In genomic region chr19:6740589-6741348, GRCh38 we compare ENCODE assay signal across 8 cellular contexts. TPM values are rescaled to one million over a fixed set of nuclear protein-coding genes. Genes with fewer than 3 reads are reported as not detected.
DNase-seq lines count a peak whose midpoint lies in the region; ATAC-seq and TF ChIP-seq lines count a peak whose summit lies in the region.

No MANE protein-coding gene starts in this region.

- H3K27me3 ChIP-seq in SU-DHL-6 (ENCODE audit: low read length) (no peaks in the 10 kb centered on the region), vagina (no peaks in the 10 kb centered on the region)

- H3K36me3 Mint-ChIP-seq in effector memory CD8-positive, alpha-beta T cell (ENCODE audit: insufficient read depth): peaks cover 26% of the 10 kb centered on the region

- H3K9ac ChIP-seq in SU-DHL-6 (ENCODE audit: low read length): peak overlapping the region; percentile 70

- peak overlapping the region; percentile 87 to 97 for H3K4me3 Mint-ChIP-seq in effector memory CD8-positive, alpha-beta T cell

- ATAC-seq in effector memory CD8-positive, alpha-beta T cell (replicated peaks): no peak
- no peak for ATAC-seq in mucosa of descending colon
- ATAC-seq in GM21576 (IDR thresholded peaks at IDR 0.05; ENCODE audit: unreplicated experiment): no peak

- TF ChIP-seq POLR2A in vagina (IDR thresholded peaks at IDR 0.05): peak in 1 of 2 donors; percentile 12
- no peak for TF ChIP-seq POLR2A in erythroblast (IDR thresholded peaks at IDR 0.05; ENCODE audit: low read length)

- H3K4me1 Mint-ChIP-seq in effector memory CD8-positive, alpha-beta T cell (ENCODE audit: low read depth in 2 of 2): peaks cover 25 to 34% of the 10 kb centered on the region in 2 donors

- DNase-seq in activated CD8-positive, alpha-beta memory T cell treated with anti-CD3 and anti-CD28 coated beads for 24 hours: peak; percentile 67
- DNase-seq in activated CD8-positive, alpha-beta memory T cell treated with anti-CD3 and anti-CD28 coated beads, Interleukin-2, amount 50 U/mL, for 4 hours: no peak
- no peak for DNase-seq in effector memory CD8-positive, alpha-beta T cell
- DNase-seq in mucosa of descending colon: peak; percentile 70 to 83 (median 77)
- no peak for DNase-seq in vagina (ENCODE audit: extremely low spot score in 2 of 2)
- no peak for DNase-seq in erythroblast (lab: John Stamatoyannopoulos, UW)

- peak overlapping the region; percentile 86 for H3K4me2 ChIP-seq in SU-DHL-6 (ENCODE audit: low read depth, low read length, poor library complexity, severe bottlenecking)

- intact Hi-C loops in mucosa of descending colon (cut with DNase I, micrococcal nuclease): no loop called here
- intact Hi-C loops in vagina (cut with DNase I): no loop called here

- no peaks in the 10 kb centered on the region for H3K9me3 ChIP-seq in SU-DHL-6 (ENCODE audit: insufficient read depth, low read length)
- no peaks in the 10 kb centered on the region for H3K9me3 ChIP-seq in mucosa of descending colon
- H3K9me3 ChIP-seq in vagina: no peaks in the 10 kb centered on the region

- H3K9me3 Mint-ChIP-seq in effector memory CD8-positive, alpha-beta T cell: no peaks in the 10 kb centered on the region

- H4K20me1 ChIP-seq in SU-DHL-6 (ENCODE audit: low read depth, low read length): no peaks in the 10 kb centered on the region

- peak overlapping the region in 1 of 2 donors; percentile 28 for H3K27ac Mint-ChIP-seq in effector memory CD8-positive, alpha-beta T cell

- H3K4me1 ChIP-seq in mucosa of descending colon (ENCODE audit: low read depth): peaks cover 42% of the 10 kb centered on the region
- peaks cover 69% of the 10 kb centered on the region for H3K4me1 ChIP-seq in vagina

- H3K36me3 ChIP-seq in SU-DHL-6 (ENCODE audit: low read length) (no peaks in the 10 kb centered on the region), mucosa of descending colon (ENCODE audit: low read depth) (no peaks in the 10 kb centered on the region), vagina (peaks cover 0 to 13% of the 10 kb centered on the region in 2 donors)

- H3K4me3 ChIP-seq in SU-DHL-6 (ENCODE audit: insufficient read depth, low read length, poor library complexity, severe bottlenecking) (peak overlapping the region; percentile 79), mucosa of descending colon (peak overlapping the region; percentile 69), vagina (peak overlapping the region; percentile 78 to 99)

- H3F3A ChIP-seq in SU-DHL-6 (ENCODE audit: insufficient read depth): peaks cover 27% of the 10 kb centered on the region

- no peak for TF ChIP-seq CTCF in SU-DHL-6 (IDR thresholded peaks at IDR 0.05; ENCODE audit: insufficient read depth, low read length, poor library complexity, severe bottlenecking)
- TF ChIP-seq CTCF in mucosa of descending colon (IDR thresholded peaks at IDR 0.05): no peak
- TF ChIP-seq CTCF in vagina (IDR thresholded peaks at IDR 0.05): no peak

- H3K27me3 Mint-ChIP-seq in effector memory CD8-positive, alpha-beta T cell: no peaks in the 10 kb centered on the region

- H3K27ac ChIP-seq in SU-DHL-6 (ENCODE audit: low read depth, low read length) (peak overlapping the region; percentile 57), vagina (peak overlapping the region; percentile 96)

- H3K9me2 ChIP-seq in SU-DHL-6 (replicated peaks; ENCODE audit: insufficient read depth, low read length): no peaks in the 10 kb centered on the region

- peak overlapping the region; percentile 55 for H2AFZ ChIP-seq in SU-DHL-6 (ENCODE audit: low read depth, low read length, severe bottlenecking)

- H3K79me2 ChIP-seq in SU-DHL-6 (ENCODE audit: insufficient read depth, low read length): peaks cover 5% of the 10 kb centered on the region; the same call in 1 of the 2 replicates

RNA-seq across cellular contexts. Expression of gene TRIP10, which starts 1.3 kb away (rescaled TPM):
- total RNA-seq in mucosa of descending colon (100 to 1,000 TPM in 1 of 3 donors, 10 to 100 TPM in 2; 72.8 to 121 (median 79.5) TPM), vagina (129 TPM)

RNA-seq across cellular contexts. Expression of gene GPR108, which starts 3.4 kb away (rescaled TPM):
- total RNA-seq in mucosa of descending colon (100 to 1,000 TPM in 1 of 3 donors, 10 to 100 TPM in 2; 74.8 to 115 (median 89.2) TPM), vagina (62.9 TPM)

RNA-seq across cellular contexts. Expression of gene C3, which starts 20.3 kb away (rescaled TPM):
- total RNA-seq in mucosa of descending colon (100 to 1,000 TPM in 2 of 3 donors, 10 to 100 TPM in 1; 42.2 to 473 (median 261) TPM), vagina (1,239 TPM)

RNA-seq across cellular contexts. Expression of gene SH2D3A, which starts 26.5 kb away (rescaled TPM):
- total RNA-seq in mucosa of descending colon: 10 to 100 TPM; 26.4 to 80.5 (median 40.5) TPM
- 21.9 TPM for total RNA-seq in vagina

RNA-seq across cellular contexts. Expression of gene VAV1, which starts 31.7 kb away (rescaled TPM):
- total RNA-seq in mucosa of descending colon (10 to 100 TPM in 2 of 3 donors, 1 to 10 TPM in 1; 6.0 to 12.3 (median 10.7) TPM), vagina (5.9 TPM)

Comparison
In these comparisons a context has a peak if more than half of its experiments do, and no peak if none do; other contexts are left out.
1. DNase-seq: peak in activated CD8-positive, alpha-beta memory T cell treated with anti-CD3 and anti-CD28 coated beads for 24 hours (single experiment) and mucosa of descending colon (3 of 3); none in activated CD8-positive, alpha-beta memory T cell treated with anti-CD3 and anti-CD28 coated beads, Interleukin-2, amount 50 U/mL, for 4 hours (single experiment), effector memory CD8-positive, alpha-beta T cell (0 of 3), vagina (0 of 2) and erythroblast (0 of 2).
2. Peak in every context shown above with its lines, with median percentiles within 50 percentile points of each other: H3K4me3 ChIP-seq.